In genomic region chr14:91484186-91484585, GRCh38 we compare ENCODE assay signal across 16 cellular contexts. TPM values are rescaled to one million over a fixed set of nuclear protein-coding genes. Genes with fewer than 3 reads are reported as not detected.
DNase-seq lines count a peak whose midpoint lies in the region; FAIRE-seq and TF ChIP-seq lines count a peak whose summit lies in the region.
"Had no signal": no experiment of that assay in that cellular context is flagged by ENCODE, and none has a peak within 500 bp of the region (broad histone marks: within the 10 kb centered on the region; RNA-seq: fewer than 3 reads in every experiment).

No MANE protein-coding gene starts in this region.

- H3K9me3 Mint-ChIP-seq in activated naive CD4-positive, alpha-beta T cell treated with anti-CD3 and anti-CD28 coated beads for 36 hours = no peaks in the 10 kb centered on the region
- no peaks in the 10 kb centered on the region for H3K9me3 Mint-ChIP-seq in IgD-negative memory B cell
- no peaks in the 10 kb centered on the region for H3K9me3 Mint-ChIP-seq in chondrocyte (ENCODE audit: low read depth)

- no peak overlapping the region for H3K4me3 ChIP-seq in retinal pigment epithelial cell (ENCODE audit: low read length)
- H3K4me3 ChIP-seq: ascending aorta, upper lobe of right lung had no signal

- H3K36me3 Mint-ChIP-seq in activated naive CD4-positive, alpha-beta T cell treated with anti-CD3 and anti-CD28 coated beads for 36 hours (ENCODE audit: low read depth) = peaks cover 57% of the 10 kb centered on the region
- no peaks in the 10 kb centered on the region for H3K36me3 Mint-ChIP-seq in IgD-negative memory B cell
- peaks cover 34% of the 10 kb centered on the region for H3K36me3 Mint-ChIP-seq in chondrocyte (ENCODE audit: low read depth)

- TF ChIP-seq CTCF in chondrocyte (IDR thresholded peaks at IDR 0.05) (peak; percentile 33), retinal pigment epithelial cell (conservative IDR thresholded peaks at IDR 0.05; ENCODE audit: low read depth, low read length) (peak; percentile 11)

- CTCF ChIA-PET in activated naive CD4-positive, alpha-beta T cell treated with anti-CD3 and anti-CD28 coated beads for 36 hours (lab: Charles Lee) = interaction anchor here (0.9 to 1.4 kb wide), 3 partner anchors 21 to 234 kb away, joined by 3 to 4 read pairs (median 3); no protein-coding TSS in a partner anchor

- intact Hi-C loops in activated naive CD4-positive, alpha-beta T cell treated with anti-CD3 and anti-CD28 coated beads for 36 hours (cut with micrococcal nuclease) = loop anchor here (1.0 to 2.0 kb wide), 2 partner anchors 25 to 427 kb away; no protein-coding TSS in a partner anchor

- no peaks in the 10 kb centered on the region for H3K27me3 Mint-ChIP-seq in activated naive CD4-positive, alpha-beta T cell treated with anti-CD3 and anti-CD28 coated beads for 36 hours (ENCODE audit: low read depth)
- H3K27me3 Mint-ChIP-seq in IgD-negative memory B cell = no peaks in the 10 kb centered on the region
- no peaks in the 10 kb centered on the region for H3K27me3 Mint-ChIP-seq in chondrocyte (ENCODE audit: low read depth)
- H3K27me3 Mint-ChIP-seq: progenitor cell of endocrine pancreas had no signal

- peak overlapping the region; percentile 65 for H3K27ac Mint-ChIP-seq in activated naive CD4-positive, alpha-beta T cell treated with anti-CD3 and anti-CD28 coated beads for 36 hours
- H3K27ac Mint-ChIP-seq in IgD-negative memory B cell (peak overlapping the region; percentile 80 to 88 (median 88)), chondrocyte (ENCODE audit: unreplicated experiment) (no peak overlapping the region)

- H3K4me1 Mint-ChIP-seq in activated naive CD4-positive, alpha-beta T cell treated with anti-CD3 and anti-CD28 coated beads for 36 hours (ENCODE audit: low read depth) = peaks cover 50% of the 10 kb centered on the region
- H3K4me1 Mint-ChIP-seq in IgD-negative memory B cell (peaks cover 27 to 45% (median 40%) of the 10 kb centered on the region in 3 donors), chondrocyte (ENCODE audit: low read depth) (peaks cover 26% of the 10 kb centered on the region)

- DNase-seq in activated naive CD4-positive, alpha-beta T cell treated with anti-CD3 and anti-CD28 coated beads for 36 hours = peak; percentile 41
- DNase-seq in activated naive CD4-positive, alpha-beta T cell treated with anti-CD3 and anti-CD28 coated beads, Interleukin-2, amount 50 U/mL, for 16 hours = no peak
- DNase-seq in chondrocyte (ENCODE audit: low spot score) (no peak), retinal pigment epithelial cell (ENCODE audit: low read depth) (no peak), urothelium cell line (ENCODE audit: low spot score) (no peak), NCI-H2171 treated with DMSO at 0.1 percent for 48 hours (lab: John Stamatoyannopoulos, UW) (no peak), C1 segment of cervical spinal cord (lab: John Stamatoyannopoulos, UW) (no peak)
- DNase-seq: activated T-cell treated with anti-CD3 and anti-CD28 coated beads, Interleukin-2, amount 50 U/mL, for 48 hours; DMS79 treated with DMSO at 0.1 percent for 48 hours; MM.1S; NCI-H2107; upper lobe of right lung had no signal

- FAIRE-seq in urothelium cell line (lab: Jason Lieb, UNC) = no peak
- FAIRE-seq: islet of Langerhans had no signal

- no peak overlapping the region for H3K4me3 Mint-ChIP-seq in activated naive CD4-positive, alpha-beta T cell treated with anti-CD3 and anti-CD28 coated beads for 36 hours
- peak overlapping the region in 1 of 4 donors; percentile 45 for H3K4me3 Mint-ChIP-seq in IgD-negative memory B cell
- H3K4me3 Mint-ChIP-seq in chondrocyte (ENCODE audit: unreplicated experiment) = no peak overlapping the region

RNA-seq across cellular contexts. Expression of gene PPP4R3A, which starts 25.9 kb away (rescaled TPM):
- 100 to 1,000 TPM; 114 to 118 TPM for total RNA-seq in activated naive CD4-positive, alpha-beta T cell treated with anti-CD3 and anti-CD28 coated beads for 36 hours
- 127 TPM for polyA plus RNA-seq in IgD-negative memory B cell
- 57.7 to 73.9 TPM (median 64.5 TPM) in 3 replicates for total RNA-seq in chondrocyte
